In the genomic region with DNA sequence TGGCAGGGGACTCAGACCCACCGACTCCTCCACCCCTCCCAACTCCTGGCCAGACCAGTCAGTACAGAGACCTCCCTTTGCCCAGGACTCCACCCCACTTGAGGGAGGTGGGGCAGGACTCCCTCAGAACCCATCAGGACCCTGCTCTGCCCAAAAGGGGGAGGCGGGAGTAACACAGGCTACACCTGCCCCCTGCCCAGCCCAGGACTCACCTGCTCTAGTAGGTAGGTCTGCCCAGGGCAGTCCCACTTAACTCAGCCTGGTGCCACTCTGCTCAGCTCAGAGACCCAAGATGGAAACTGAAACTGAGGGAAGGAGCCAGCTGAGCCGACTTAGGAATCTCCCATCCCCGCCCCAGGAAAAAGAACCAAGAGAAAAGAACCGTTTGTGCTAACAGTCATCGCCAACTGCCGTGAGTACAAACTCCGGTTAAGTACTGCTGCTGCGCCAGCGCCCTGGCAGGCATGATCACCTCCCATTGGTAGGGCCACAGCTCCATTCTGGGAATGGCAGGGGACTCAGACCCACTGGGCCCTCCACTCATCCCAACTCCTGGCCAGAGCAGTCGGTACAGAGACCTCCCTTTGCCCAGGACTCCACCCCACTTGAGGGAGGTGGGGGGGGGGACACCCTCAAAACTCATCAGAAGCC, we compare ENCODE assay signal across 8 cellular contexts. TPM values are rescaled to one million over a fixed set of nuclear protein-coding genes. Genes with fewer than 3 reads are reported as not detected.
DNase-seq lines count a peak whose midpoint lies in the region; ATAC-seq and TF ChIP-seq lines count a peak whose summit lies in the region.

No MANE protein-coding gene starts in this region.

- no peaks in the 10 kb centered on the region for H4K20me1 ChIP-seq in DOHH2 (ENCODE audit: control insufficient read depth, insufficient read depth, low read depth, low read length)

- no peak for TF ChIP-seq CTCF in DOHH2 (IDR thresholded peaks at IDR 0.05; ENCODE audit: low read depth, low read length, poor library complexity, severe bottlenecking)
- no peak for TF ChIP-seq CTCF in foreskin fibroblast (IDR thresholded peaks at IDR 0.05; ENCODE audit: low read depth, low read length)
- no peak for TF ChIP-seq CTCF in GM13977 (IDR thresholded peaks at IDR 0.05; ENCODE audit: extremely low read depth, insufficient read depth, missing control alignments)

- H3K4me1 ChIP-seq in DOHH2 (ENCODE audit: control insufficient read depth, low read length), result peaks cover 49% of the 10 kb centered on the region

- no peaks in the 10 kb centered on the region for H3K9me2 ChIP-seq in DOHH2 (replicated peaks; ENCODE audit: control insufficient read depth, low read length)

- CTCF ChIA-PET in activated CD4-positive, alpha-beta memory T cell treated with anti-CD3 and anti-CD28 coated beads for 36 hours (lab: Charles Lee), result interaction anchor here (1.0 to 15.6 kb wide), 6 partner anchors 11 to 149 kb away, joined by 5 to 211 read pairs (median 25); a partner anchor contains a TSS

- peaks cover 21% of the 10 kb centered on the region for H3K36me3 Mint-ChIP-seq in activated CD4-positive, alpha-beta memory T cell treated with anti-CD3 and anti-CD28 coated beads for 36 hours

- H3K27ac ChIP-seq in DOHH2 (ENCODE audit: low read depth, low read length), result peak overlapping the region; percentile 34; the same call in 1 of the 2 replicates

- H3K79me2 ChIP-seq in DOHH2 (ENCODE audit: control insufficient read depth, low read length), result no peaks in the 10 kb centered on the region

- H3K4me3 ChIP-seq in DOHH2 (ENCODE audit: low read length), result peak overlapping the region; percentile 69
- peak overlapping the region; percentile 40 to 72 for H3K4me3 ChIP-seq in foreskin fibroblast (ENCODE audit: low read depth in 1 of 2, low read length in 2 of 2)

- DNase-seq in activated CD4-positive, alpha-beta memory T cell treated with anti-CD3 and anti-CD28 coated beads for 36 hours, result peak; percentile 55
- DNase-seq in foreskin fibroblast (peak; percentile 45 to 68), renal cortical epithelial cell (ENCODE audit: low read depth) (peak; percentile 44), GM13977 (ENCODE audit: low spot score) (no peak)

- no peaks in the 10 kb centered on the region for H3K9me3 Mint-ChIP-seq in activated CD4-positive, alpha-beta memory T cell treated with anti-CD3 and anti-CD28 coated beads for 36 hours

- H3K4me1 Mint-ChIP-seq in activated CD4-positive, alpha-beta memory T cell treated with anti-CD3 and anti-CD28 coated beads for 36 hours (ENCODE audit: low read depth), result peaks cover 28% of the 10 kb centered on the region

- POLR2A ChIA-PET in activated CD4-positive, alpha-beta memory T cell treated with anti-CD3 and anti-CD28 coated beads for 36 hours (lab: Charles Lee), result interaction anchor here (1.0 to 4.8 kb wide), 12 partner anchors 8 to 181 kb away, joined by 3 to 21 read pairs (median 4); a partner anchor contains a TSS

- H3K27ac Mint-ChIP-seq in activated CD4-positive, alpha-beta memory T cell treated with anti-CD3 and anti-CD28 coated beads for 36 hours, result peak overlapping the region; percentile 96

- in situ Hi-C loops in GM13977 (cut with MboI; ENCODE audit: low pct_unique_long_range_greater_than_20kb, low sequenced_read_pairs, unreplicated experiment), result loop anchor here (10.0 to 25.0 kb wide), 2 partner anchors 87 to 375 kb away; a partner anchor contains a TSS

- H3K9me3 ChIP-seq in DOHH2 (ENCODE audit: control insufficient read depth, insufficient read depth, low read length), result no peaks in the 10 kb centered on the region

- peaks cover 5% of the 10 kb centered on the region; the same call in 1 of the 2 replicates for H3F3A ChIP-seq in DOHH2 (ENCODE audit: control insufficient read depth, insufficient read depth)

- H3K4me3 Mint-ChIP-seq in activated CD4-positive, alpha-beta memory T cell treated with anti-CD3 and anti-CD28 coated beads for 36 hours, result peak overlapping the region; percentile 78

- H3K4me2 ChIP-seq in DOHH2 (ENCODE audit: low read length), result peak overlapping the region; percentile 93

- ATAC-seq in HG02678 (IDR thresholded peaks at IDR 0.05; ENCODE audit: unreplicated experiment) (peak; percentile 3), GM21360 (IDR thresholded peaks at IDR 0.05; ENCODE audit: unreplicated experiment) (no peak), GM18519 (IDR thresholded peaks at IDR 0.05; ENCODE audit: low FRiP score, unreplicated experiment) (no peak)

- H3K27me3 Mint-ChIP-seq in activated CD4-positive, alpha-beta memory T cell treated with anti-CD3 and anti-CD28 coated beads for 36 hours, result no peaks in the 10 kb centered on the region

- intact Hi-C loops in activated CD4-positive, alpha-beta memory T cell treated with anti-CD3 and anti-CD28 coated beads for 36 hours (cut with micrococcal nuclease), result loop anchor here (2.0 to 5.0 kb wide), 2 partner anchors 45 to 93 kb away; no protein-coding TSS in a partner anchor

- peaks cover 35% of the 10 kb centered on the region for H3K36me3 ChIP-seq in DOHH2 (ENCODE audit: control insufficient read depth, low read length)

- no peaks in the 10 kb centered on the region for H3K27me3 ChIP-seq in DOHH2 (ENCODE audit: control insufficient read depth, low read length)

RNA-seq across cellular contexts. Expression of a gene that starts 0.5 kb away (rescaled TPM):
- 10 to 100 TPM; 38.1 to 38.4 TPM for total RNA-seq in activated CD4-positive, alpha-beta memory T cell treated with anti-CD3 and anti-CD28 coated beads for 36 hours
- total RNA-seq in renal cortical epithelial cell, result 9.3 and 15.5 TPM in 2 replicates

RNA-seq across cellular contexts. Expression of a gene that starts 9.1 kb away (rescaled TPM):
- 10 to 100 TPM; 38.6 to 41.0 TPM for total RNA-seq in activated CD4-positive, alpha-beta memory T cell treated with anti-CD3 and anti-CD28 coated beads for 36 hours
- 3.5 and 15.4 TPM in 2 replicates for total RNA-seq in renal cortical epithelial cell

RNA-seq across cellular contexts. Expression of a gene that starts 10.6 kb away (rescaled TPM):
- not detected for total RNA-seq in activated CD4-positive, alpha-beta memory T cell treated with anti-CD3 and anti-CD28 coated beads for 36 hours
- total RNA-seq in renal cortical epithelial cell, result not detected in 2 replicates

RNA-seq across cellular contexts. Expression of a gene that starts 13.8 kb away (rescaled TPM):
- total RNA-seq in activated CD4-positive, alpha-beta memory T cell treated with anti-CD3 and anti-CD28 coated beads for 36 hours, result under 1 TPM in 1 of 2 experiments, not detected in 1; 0.10 TPM
- total RNA-seq in renal cortical epithelial cell, result 0.10 TPM in 1 of 2 replicates, not detected in the other

RNA-seq across cellular contexts. Expression of a gene that starts 42.8 kb away (rescaled TPM):
- total RNA-seq in activated CD4-positive, alpha-beta memory T cell treated with anti-CD3 and anti-CD28 coated beads for 36 hours, result 10 to 100 TPM; 47.8 to 52.4 TPM
- 83.9 and 129 TPM in 2 replicates for total RNA-seq in renal cortical epithelial cell
